Comparison of ENCODE assay signal across 8 cellular contexts in the genomic region with DNA sequence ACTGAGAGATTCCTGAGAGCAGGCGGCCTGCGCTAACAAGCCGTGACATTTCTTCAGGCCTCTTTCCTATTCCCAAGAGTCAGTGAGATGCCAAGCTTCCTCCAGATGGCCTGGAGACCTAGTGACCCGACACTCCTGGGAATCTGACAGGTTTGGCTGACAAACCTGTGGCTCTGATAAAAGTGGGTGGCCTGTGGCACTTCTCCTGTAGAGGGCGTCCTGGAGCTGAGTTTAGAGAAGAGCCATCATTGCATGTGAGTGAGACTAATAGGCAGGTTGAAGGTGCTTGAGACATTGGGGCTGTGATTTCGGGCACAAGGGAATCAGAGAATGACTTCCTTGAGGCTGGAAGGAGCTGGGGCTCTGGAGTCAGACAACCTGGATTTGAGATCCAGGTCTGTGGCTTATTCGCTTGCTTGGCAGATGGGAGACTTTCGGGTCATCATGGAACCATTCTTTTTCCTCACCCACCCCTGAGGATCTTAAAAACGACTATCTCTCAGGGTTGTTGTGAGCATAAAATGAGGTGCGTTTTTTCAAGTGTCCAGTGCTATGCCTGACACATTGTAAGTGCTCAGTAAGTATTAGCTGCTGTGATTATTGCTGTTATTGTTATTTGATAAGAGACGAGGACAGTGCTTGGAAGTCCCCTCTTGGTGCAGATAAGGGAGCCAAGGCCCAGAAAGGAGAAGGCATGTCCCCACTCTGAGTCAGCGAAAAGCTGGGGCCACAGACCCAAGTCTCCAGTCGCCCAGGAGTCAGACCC.
DNase-seq lines count a peak whose midpoint lies in the region; ATAC-seq and TF ChIP-seq lines count a peak whose summit lies in the region.

No MANE protein-coding gene starts in this region.

- H3K36me3 ChIP-seq in testis (ENCODE audit: low read depth, missing control alignments) = no peaks in the 10 kb centered on the region

- no peaks in the 10 kb centered on the region for H3K27me3 ChIP-seq in testis

- H3K9me3 ChIP-seq in testis = no peaks in the 10 kb centered on the region

- H3K4me3 ChIP-seq in testis = no peak overlapping the region

- ATAC-seq in HG02852 (IDR thresholded peaks at IDR 0.05; ENCODE audit: unreplicated experiment) (no peak), HG03196 (IDR thresholded peaks at IDR 0.05; ENCODE audit: unreplicated experiment) (no peak)

- no peak for TF ChIP-seq POLR2A in testis (IDR thresholded peaks at IDR 0.05)

- H3K27ac ChIP-seq in testis = no peak overlapping the region

- peak in 2 of 3 experiments; percentile 42 to 52 for TF ChIP-seq CTCF in testis (IDR thresholded peaks at IDR 0.05)

- H3K4me1 ChIP-seq in testis = no peaks in the 10 kb centered on the region

- peak; percentile 36 for DNase-seq in DMS53 (lab: John Stamatoyannopoulos, UW)
- no peak for DNase-seq in DMS53 treated with DMSO at 0.1 percent for 48 hours (lab: John Stamatoyannopoulos, UW; ENCODE audit: unreplicated experiment)
- DNase-seq in HCEC 1CT = peak; percentile 19
- peak; percentile 52 for DNase-seq in SK-N-DZ (ENCODE audit: low spot score)
- peak; percentile 7 for DNase-seq in foreskin melanocyte
- DNase-seq in testis = peak; percentile 78

- WGBS in testis, 2 donors = 63 to 70% methylated on average over 10 to 13 of the region's 13 CpGs

- intact Hi-C loops in testis (cut with DNase I; ENCODE audit: low total_unique reads) = no loop called here
